Comparison of ENCODE assay signal across 21 cellular contexts in the genomic region with DNA sequence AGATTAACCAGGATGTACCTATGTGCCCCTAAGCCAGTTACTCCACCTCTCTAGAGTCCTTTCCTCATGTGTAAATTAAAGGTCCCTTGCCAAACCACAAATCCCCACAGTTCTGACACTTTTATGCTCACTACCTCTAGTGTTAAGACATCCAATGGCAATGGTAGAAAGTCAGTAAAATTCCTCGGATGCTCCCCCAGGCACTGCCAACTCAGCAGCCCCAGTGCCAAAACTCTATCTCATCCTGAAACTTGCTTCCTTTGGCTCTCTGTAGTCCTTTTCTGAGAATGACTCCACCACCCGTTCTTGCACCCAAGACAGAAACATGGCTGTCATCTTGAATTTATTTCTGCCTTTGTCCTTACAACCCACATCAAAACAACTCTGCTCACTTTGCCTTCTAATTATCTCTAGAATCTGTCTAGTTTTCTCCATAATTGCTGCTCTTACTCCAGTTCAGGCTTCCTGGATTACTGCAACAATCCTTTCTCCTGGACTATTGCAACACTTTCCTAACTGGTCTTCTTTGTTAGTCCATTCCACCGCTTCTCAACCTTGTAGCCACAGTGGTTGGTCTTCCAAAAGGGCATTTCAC. TPM values are rescaled to one million over a fixed set of nuclear protein-coding genes. Genes with fewer than 3 reads are reported as not detected.
DNase-seq lines count a peak whose midpoint lies in the region; ATAC-seq, FAIRE-seq and TF ChIP-seq lines count a peak whose summit lies in the region.
"Had no signal": no experiment of that assay in that cellular context is flagged by ENCODE, and none has a peak within 500 bp of the region (broad histone marks: within the 10 kb centered on the region; RNA-seq: fewer than 3 reads in every experiment).

No MANE protein-coding gene starts in this region.

- no peak for FAIRE-seq in bronchial epithelial cell (lab: Jason Lieb, UNC)
- FAIRE-seq: GM19239 had no signal

- H3K4me3 ChIP-seq in Panc1 (ENCODE audit: low read depth in 2 of 2, low read length in 2 of 2) (no peak overlapping the region), bronchial epithelial cell (ENCODE audit: low read depth, low read length) (no peak overlapping the region), osteoblast (ENCODE audit: insufficient read depth, low read length) (peak overlapping the region; percentile 8)
- H3K4me3 ChIP-seq: dorsolateral prefrontal cortex, esophagus squamous epithelium had no signal

- no TSS peak for BruUV-seq in Panc1 (replicated peaks; lab: Mats Ljungman, UMichigan)

- POLR2A ChIA-PET in Panc1 (lab: Charles Lee), result no interaction called here

- no peak for TF ChIP-seq CTCF in Panc1 (IDR thresholded peaks at IDR 0.05)
- no peak for TF ChIP-seq CTCF in bronchial epithelial cell (IDR thresholded peaks at IDR 0.05; ENCODE audit: insufficient read depth, low read length, severe bottlenecking)
- no peak for TF ChIP-seq CTCF in osteoblast (IDR thresholded peaks at IDR 0.05; ENCODE audit: extremely low read depth, low read depth, low read length)

- DNase-seq in NCI-H1417 (lab: John Stamatoyannopoulos, UW) (peak in 2 of 3 experiments; percentile 7 to 24), NCI-H1417 treated with DMSO at 0.1 percent for 48 hours (lab: John Stamatoyannopoulos, UW) (no peak), Panc1 (ENCODE audit: low read depth, low spot score) (no peak), bronchial epithelial cell (ENCODE audit: low read depth) (peak; percentile 35), osteoblast (ENCODE audit: insufficient read length, low spot score, missing footprints) (no peak)
- DNase-seq: activated CD4-positive, alpha-beta T cell treated with anti-CD3 and anti-CD28 coated beads, Interleukin-2, amount 50 U/mL, for 48 hours; activated T-cell treated with anti-CD3 and anti-CD28 coated beads, Interleukin-2, amount 50 U/mL, for 24 hours; DMS 273 treated with DMSO at 0.1 percent for 48 hours; dorsolateral prefrontal cortex; esophagus squamous epithelium; hippocampal formation; left cardiac atrium; NCI-H748 treated with DMSO at 0.1 percent for 48 hours had no signal

- no peaks in the 10 kb centered on the region for H3K9me3 ChIP-seq in Panc1 (ENCODE audit: control insufficient read depth, insufficient read depth, low read depth, low read length)
- no peaks in the 10 kb centered on the region for H3K9me3 ChIP-seq in osteoblast (ENCODE audit: low read depth, low read length)
- H3K9me3 ChIP-seq: esophagus squamous epithelium, neutrophil had no signal

- in situ Hi-C loops in Panc1 (cut with HindIII; ENCODE audit: low pct_unique_long_range_greater_than_20kb, low sequenced_read_pairs), result no loop called here

- H2AFZ ChIP-seq in osteoblast (ENCODE audit: low read length), result peak overlapping the region; percentile 66

- peaks cover 7% of the 10 kb centered on the region for H3K79me2 ChIP-seq in osteoblast (ENCODE audit: insufficient read depth, low read length)

- no peaks in the 10 kb centered on the region for H3K36me3 ChIP-seq in Panc1 (ENCODE audit: control insufficient read depth, insufficient read depth, low read length)
- no peaks in the 10 kb centered on the region for H3K36me3 ChIP-seq in bronchial epithelial cell (ENCODE audit: control insufficient read depth, insufficient read depth, low read length)
- H3K36me3 ChIP-seq in osteoblast (ENCODE audit: insufficient read depth, low read length), result no peaks in the 10 kb centered on the region
- H3K36me3 ChIP-seq: esophagus squamous epithelium, neutrophil had no signal

- CTCF ChIA-PET in Panc1 (lab: Charles Lee), result no interaction called here

- no peaks in the 10 kb centered on the region for H3K27me3 ChIP-seq in Panc1 (ENCODE audit: control insufficient read depth, insufficient read depth, low read length)
- H3K27me3 ChIP-seq in bronchial epithelial cell (ENCODE audit: control insufficient read depth, insufficient read depth, low read length), result no peaks in the 10 kb centered on the region
- no peaks in the 10 kb centered on the region for H3K27me3 ChIP-seq in osteoblast (ENCODE audit: insufficient read depth, low read length)
- H3K27me3 ChIP-seq: dorsolateral prefrontal cortex, neutrophil had no signal

- intact Hi-C loops in Panc1 (cut with micrococcal nuclease; ENCODE audit: unreplicated experiment), result no loop called here

- peak overlapping the region; percentile 48 for H3K4me2 ChIP-seq in osteoblast (ENCODE audit: insufficient read depth, low read length)

- H3K4me1 ChIP-seq in Panc1 (ENCODE audit: control insufficient read depth, insufficient read depth, low read length), result peaks cover 5% of the 10 kb centered on the region
- H3K4me1 ChIP-seq in osteoblast (ENCODE audit: insufficient read depth, low read length), result peaks cover 13% of the 10 kb centered on the region

- H3K27ac ChIP-seq in Panc1 (ENCODE audit: low read length) (peak overlapping the region; percentile 3; the same call in 1 of the 2 replicates), osteoblast (ENCODE audit: low read depth, low read length) (peak overlapping the region; percentile 60)
- H3K27ac ChIP-seq: 22Rv1, C4-2B, dorsolateral prefrontal cortex, esophagus squamous epithelium, neutrophil, VCaP had no signal

- no peaks in the 10 kb centered on the region for H4K20me1 ChIP-seq in osteoblast (ENCODE audit: insufficient read depth, low read length)

- no peak for ATAC-seq in Panc1
- ATAC-seq in GM21528 (IDR thresholded peaks at IDR 0.05; ENCODE audit: low FRiP score, unreplicated experiment), result no peak
- no peak for ATAC-seq in GM18517 (IDR thresholded peaks at IDR 0.05; ENCODE audit: unreplicated experiment)
- no peak for ATAC-seq in HG02642 (IDR thresholded peaks at IDR 0.05; ENCODE audit: poor library complexity, unreplicated experiment)
- ATAC-seq: left cardiac atrium had no signal

RNA-seq across cellular contexts. Expression of gene MB21D2, which starts 41.6 kb away (rescaled TPM):
- total RNA-seq in Panc1 (2021; ENCODE audit: unreplicated experiment) (7.8 TPM), bronchial epithelial cell (9.2 and 9.6 TPM in 2 replicates), osteoblast (4.7 and 6.5 TPM in 2 replicates)
- 3.6 TPM for polyA plus RNA-seq in Panc1 (2012; ENCODE audit: insufficient read length)

Comparison
In these comparisons a context has a peak if more than half of its experiments do, and no peak if none do; other contexts are left out.
1. DNase-seq: peak in NCI-H1417 (2 of 3) and bronchial epithelial cell (single experiment); none in NCI-H1417 treated with DMSO at 0.1 percent for 48 hours (single experiment), Panc1 (single experiment) and osteoblast (single experiment).